Comparison of ENCODE assay signal across 13 cellular contexts in the genomic region with DNA sequence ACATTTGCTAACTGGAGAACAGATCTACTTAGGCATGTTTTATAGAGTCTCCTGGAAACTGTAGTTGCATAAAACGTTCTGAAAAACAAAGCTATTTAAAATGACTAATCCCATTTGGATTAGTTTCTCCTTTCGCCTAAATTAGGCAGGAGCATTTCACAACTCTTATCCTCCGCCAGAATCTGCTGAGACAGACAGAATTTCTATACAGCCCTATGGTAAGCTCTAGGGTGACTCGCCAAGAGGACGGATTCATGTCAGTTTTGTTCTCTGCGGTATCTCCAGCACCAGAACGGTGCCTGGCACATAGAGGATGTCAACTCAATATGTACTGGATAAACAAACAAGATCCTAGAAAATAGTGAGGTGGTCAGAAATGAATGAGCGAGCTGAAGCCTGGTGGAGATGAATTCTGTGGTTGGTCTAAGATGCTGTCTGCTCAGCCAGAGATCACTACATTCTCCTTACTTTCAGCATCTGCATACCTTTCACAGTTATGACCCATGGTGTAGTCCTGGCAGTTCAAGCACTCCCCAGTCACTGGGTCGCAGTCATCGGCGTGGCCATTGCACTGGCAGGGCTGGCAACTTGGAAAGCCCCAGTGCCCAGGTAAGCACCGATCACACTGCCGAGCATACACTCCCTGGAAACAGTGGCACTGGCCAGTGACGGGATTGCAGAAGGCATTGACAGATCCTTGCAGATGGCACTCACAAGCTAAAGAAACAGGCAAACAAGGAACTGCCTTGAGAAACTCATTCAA. TPM values are rescaled to one million over a fixed set of nuclear protein-coding genes. Genes with fewer than 3 reads are reported as not detected.
DNase-seq lines count a peak whose midpoint lies in the region; ATAC-seq and TF ChIP-seq lines count a peak whose summit lies in the region.
"Had no signal": no experiment of that assay in that cellular context is flagged by ENCODE, and none has a peak within 500 bp of the region (broad histone marks: within the 10 kb centered on the region; RNA-seq: fewer than 3 reads in every experiment).

No MANE protein-coding gene starts in this region.

- DNase-seq in AG20443 (ENCODE audit: low spot score) (peak; percentile 84), fibroblast of pulmonary artery (ENCODE audit: low read depth) (peak; percentile 91), renal cortical epithelial cell (ENCODE audit: low read depth) (peak; percentile 61)
- DNase-seq: CD8-positive, alpha-beta T cell; GOT3; natural killer cell; NCI-H2107 had no signal

- H3K9me3 Mint-ChIP-seq in activated T-helper 17 cell treated with anti-CD3 and anti-CD28 coated beads, Interleukin-2, amount 50 U/mL, for 72 hours: no peaks in the 10 kb centered on the region
- H3K9me3 Mint-ChIP-seq in stimulated activated memory B cell treated with anti-CD40 and anti-IgM and Interleukin-4, amounts not matched to agents 10 μg/mL and 1 μg/mL and 100 μg/mL, for 72 hours: no peaks in the 10 kb centered on the region
- H3K9me3 Mint-ChIP-seq: brain; CD8-positive, alpha-beta T cell; natural killer cell had no signal

- H3K27me3 Mint-ChIP-seq in activated T-helper 17 cell treated with anti-CD3 and anti-CD28 coated beads, Interleukin-2, amount 50 U/mL, for 72 hours: peaks cover 23% of the 10 kb centered on the region
- peaks cover 11% of the 10 kb centered on the region for H3K27me3 Mint-ChIP-seq in stimulated activated memory B cell treated with anti-CD40 and anti-IgM and Interleukin-4, amounts not matched to agents 10 μg/mL and 1 μg/mL and 100 μg/mL, for 72 hours
- H3K27me3 Mint-ChIP-seq: brain had no signal

- no peak overlapping the region for H3K4me3 Mint-ChIP-seq in activated T-helper 17 cell treated with anti-CD3 and anti-CD28 coated beads, Interleukin-2, amount 50 U/mL, for 72 hours
- no peak overlapping the region for H3K4me3 Mint-ChIP-seq in stimulated activated memory B cell treated with anti-CD40 and anti-IgM and Interleukin-4, amounts not matched to agents 10 μg/mL and 1 μg/mL and 100 μg/mL, for 72 hours
- H3K4me3 Mint-ChIP-seq: brain; CD8-positive, alpha-beta T cell; natural killer cell had no signal

- no peak for TF ChIP-seq CTCF in fibroblast of pulmonary artery (IDR thresholded peaks at IDR 0.05; ENCODE audit: low read length, missing control alignments)

- H3K27ac Mint-ChIP-seq in activated T-helper 17 cell treated with anti-CD3 and anti-CD28 coated beads, Interleukin-2, amount 50 U/mL, for 72 hours: no peak overlapping the region
- no peak overlapping the region for H3K27ac Mint-ChIP-seq in stimulated activated memory B cell treated with anti-CD40 and anti-IgM and Interleukin-4, amounts not matched to agents 10 μg/mL and 1 μg/mL and 100 μg/mL, for 72 hours
- H3K27ac Mint-ChIP-seq: CD8-positive, alpha-beta T cell; natural killer cell had no signal

- H3K36me3 Mint-ChIP-seq in activated T-helper 17 cell treated with anti-CD3 and anti-CD28 coated beads, Interleukin-2, amount 50 U/mL, for 72 hours (ENCODE audit: low read depth): no peaks in the 10 kb centered on the region
- no peaks in the 10 kb centered on the region for H3K36me3 Mint-ChIP-seq in stimulated activated memory B cell treated with anti-CD40 and anti-IgM and Interleukin-4, amounts not matched to agents 10 μg/mL and 1 μg/mL and 100 μg/mL, for 72 hours
- H3K36me3 Mint-ChIP-seq: CD8-positive, alpha-beta T cell; natural killer cell had no signal

- H3K4me1 Mint-ChIP-seq in activated T-helper 17 cell treated with anti-CD3 and anti-CD28 coated beads, Interleukin-2, amount 50 U/mL, for 72 hours: no peaks in the 10 kb centered on the region
- no peaks in the 10 kb centered on the region for H3K4me1 Mint-ChIP-seq in stimulated activated memory B cell treated with anti-CD40 and anti-IgM and Interleukin-4, amounts not matched to agents 10 μg/mL and 1 μg/mL and 100 μg/mL, for 72 hours
- H3K4me1 Mint-ChIP-seq: natural killer cell had no signal

- ATAC-seq in SK-N-SH treated with all-trans-retinoic acid at 6 μM for 48 hours (peak; percentile 36), HG03571 (IDR thresholded peaks at IDR 0.05; ENCODE audit: unreplicated experiment) (no peak), GM21360 (IDR thresholded peaks at IDR 0.05; ENCODE audit: unreplicated experiment) (no peak)
- ATAC-seq in activated T-helper 17 cell treated with anti-CD3 and anti-CD28 coated beads, Interleukin-2, amount 50 U/mL, for 72 hours (replicated peaks): no peak
- no peak for ATAC-seq in stimulated activated memory B cell treated with anti-CD40 and anti-IgM and Interleukin-4, amounts not matched to agents 10 μg/mL and 1 μg/mL and 100 μg/mL, for 72 hours
- ATAC-seq: CD8-positive, alpha-beta T cell; natural killer cell had no signal

- H3K4me3 ChIP-seq in fibroblast of pulmonary artery (replicated peaks; ENCODE audit: low read depth, low read length): no peak overlapping the region

TF ChIP-seq in SK-N-SH treated with all-trans-retinoic acid at 6 μM for 48 hours, 23 proteins besides CTCF, POLR2A, EP300 and RAD21:
- TF ChIP-seq ISL1 (CRISPR knock-in tag; IDR thresholded peaks at IDR 0.05) (peak; percentile 66), TOX (CRISPR knock-in tag; IDR thresholded peaks at IDR 0.05; ENCODE audit: borderline replicate concordance) (0 out of 2 replicates have a peak, but pooled peaks have one; percentile 15), BACH2 (CRISPR knock-in tag; IDR thresholded peaks at IDR 0.05; ENCODE audit: borderline replicate concordance) (no peak)

RNA-seq across cellular contexts. Expression of a gene that starts 44.0 kb away (rescaled TPM):
- 188 and 329 TPM in 2 replicates for total RNA-seq in renal cortical epithelial cell
- total RNA-seq in activated T-helper 17 cell treated with anti-CD3 and anti-CD28 coated beads, Interleukin-2, amount 50 U/mL, for 72 hours: not detected
- total RNA-seq: CD8-positive, alpha-beta T cell; natural killer cell had no signal

Comparison
In these comparisons a context has a peak if more than half of its experiments do, and no peak if none do; other contexts are left out.
1. RNA of a gene that starts 44.0 kb away (total RNA-seq): 188 to 329 TPM in renal cortical epithelial cell; not detected in activated T-helper 17 cell treated with anti-CD3 and anti-CD28 coated beads, Interleukin-2, amount 50 U/mL, for 72 hours; every median in the first group is over 100 times any median in the second.
2. Peak in every context shown above with its lines, with median percentiles within 50 percentile points of each other: DNase-seq.